11 cellular contexts compared by ENCODE assay signal in the genomic region with DNA sequence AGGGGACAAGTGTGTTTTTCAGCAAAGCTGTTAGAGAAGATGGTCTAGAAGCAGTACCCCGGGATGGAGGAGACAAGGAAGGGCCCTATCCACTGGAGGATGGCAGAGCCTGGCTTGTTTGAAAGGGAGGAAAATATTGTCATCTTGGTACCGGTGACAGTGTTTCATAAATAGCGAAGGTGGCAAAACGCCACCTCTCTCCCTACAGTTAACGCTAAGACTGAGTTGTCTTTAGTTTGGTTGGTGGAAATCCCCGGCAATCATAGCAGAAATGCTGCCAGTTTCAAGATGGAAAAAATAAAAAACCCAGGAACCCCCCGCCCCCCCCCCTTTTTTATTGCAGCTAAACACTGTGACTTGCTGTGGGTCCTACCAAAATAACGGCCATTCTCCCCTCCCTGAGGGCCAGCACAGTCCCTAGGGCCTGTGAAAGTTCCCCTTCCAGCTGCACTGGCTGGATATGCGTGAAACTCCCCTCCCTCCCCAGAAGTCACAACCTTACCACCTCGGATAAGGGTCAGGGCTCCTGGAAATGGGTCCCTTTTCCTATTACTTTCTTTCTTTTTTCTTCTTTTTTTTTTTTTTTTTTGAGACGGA.
DNase-seq lines count a peak whose midpoint lies in the region; ATAC-seq and TF ChIP-seq lines count a peak whose summit lies in the region.
"Had no signal": no experiment of that assay in that cellular context is flagged by ENCODE, and none has a peak within 500 bp of the region (broad histone marks: within the 10 kb centered on the region; RNA-seq: fewer than 3 reads in every experiment).

No MANE protein-coding gene starts in this region.

- TF ChIP-seq CTCF in GM13977 (IDR thresholded peaks at IDR 0.05; ENCODE audit: extremely low read depth, insufficient read depth, missing control alignments) (no peak), nephron progenitor cell (IDR thresholded peaks at IDR 0.05) (no peak)

- DNase-seq in GM13977 (ENCODE audit: low spot score) (peak; percentile 65), nephron progenitor cell (no peak), KG1 (lab: John Stamatoyannopoulos, UW) (no peak), cerebellar cortex (ENCODE audit: low spot score) (no peak)
- peak; percentile 67 for DNase-seq in T-helper 2 cell treated with Interferon-gamma antibody and Interleukin-4, amounts not matched to agents 5 μg/mL and 100 μg/mL, for 36 hours (ENCODE audit: low spot score)
- peak; percentile 60 for DNase-seq in activated naive CD4-positive, alpha-beta T cell treated with anti-CD3 and anti-CD28 coated beads, Interleukin-2, amount 50 U/mL, for 16 hours
- DNase-seq in stimulated activated CD4-positive, alpha-beta T cell treated with anti-CD3 and anti-CD28 coated beads, Interleukin-2, amount 100 ng/mL, for 4 hours (ENCODE audit: low read depth), result peak; percentile 42
- DNase-seq: DMS 273 treated with DMSO at 0.1 percent for 48 hours, NCI-H187, SK-N-SH had no signal

- H3K27ac Mint-ChIP-seq in T-helper 2 cell treated with Interferon-gamma antibody and Interleukin-4, amounts not matched to agents 5 μg/mL and 100 μg/mL, for 36 hours, result peak overlapping the region; percentile 92
- H3K27ac Mint-ChIP-seq in nephron progenitor cell, result no peak overlapping the region

- H3K4me3 Mint-ChIP-seq in T-helper 2 cell treated with Interferon-gamma antibody and Interleukin-4, amounts not matched to agents 5 μg/mL and 100 μg/mL, for 36 hours, result peak overlapping the region; percentile 93
- H3K4me3 Mint-ChIP-seq in nephron progenitor cell, result no peak overlapping the region

- no peaks in the 10 kb centered on the region for H3K27me3 Mint-ChIP-seq in T-helper 2 cell treated with Interferon-gamma antibody and Interleukin-4, amounts not matched to agents 5 μg/mL and 100 μg/mL, for 36 hours (ENCODE audit: low read depth)
- H3K27me3 Mint-ChIP-seq in nephron progenitor cell (ENCODE audit: low read depth, poor library complexity), result peaks cover 63% of the 10 kb centered on the region

- H3K9me3 Mint-ChIP-seq in T-helper 2 cell treated with Interferon-gamma antibody and Interleukin-4, amounts not matched to agents 5 μg/mL and 100 μg/mL, for 36 hours, result no peaks in the 10 kb centered on the region
- no peaks in the 10 kb centered on the region for H3K9me3 Mint-ChIP-seq in nephron progenitor cell

- peaks cover 53% of the 10 kb centered on the region for H3K4me1 Mint-ChIP-seq in T-helper 2 cell treated with Interferon-gamma antibody and Interleukin-4, amounts not matched to agents 5 μg/mL and 100 μg/mL, for 36 hours (ENCODE audit: low read depth)
- H3K4me1 Mint-ChIP-seq in nephron progenitor cell, result peaks cover 20% of the 10 kb centered on the region

- in situ Hi-C loops in GM13977 (cut with MboI; ENCODE audit: low pct_unique_long_range_greater_than_20kb, low sequenced_read_pairs, unreplicated experiment), result no loop called here

- H3K36me3 Mint-ChIP-seq in T-helper 2 cell treated with Interferon-gamma antibody and Interleukin-4, amounts not matched to agents 5 μg/mL and 100 μg/mL, for 36 hours (ENCODE audit: low read depth), result peaks cover 51% of the 10 kb centered on the region
- H3K36me3 Mint-ChIP-seq in nephron progenitor cell (ENCODE audit: low read depth), result no peaks in the 10 kb centered on the region

- no peak for ATAC-seq in HG03460 (IDR thresholded peaks at IDR 0.05; ENCODE audit: unreplicated experiment)

Comparison
In these comparisons a context has a peak if more than half of its experiments do, and no peak if none do; other contexts are left out.
1. DNase-seq: peak in GM13977 (single experiment), T-helper 2 cell treated with Interferon-gamma antibody and Interleukin-4, amounts not matched to agents 5 μg/mL and 100 μg/mL, for 36 hours (single experiment), activated naive CD4-positive, alpha-beta T cell treated with anti-CD3 and anti-CD28 coated beads, Interleukin-2, amount 50 U/mL, for 16 hours (single experiment) and stimulated activated CD4-positive, alpha-beta T cell treated with anti-CD3 and anti-CD28 coated beads, Interleukin-2, amount 100 ng/mL, for 4 hours (single experiment); none in nephron progenitor cell (single experiment), KG1 (single experiment) and cerebellar cortex (single experiment).